16 cellular contexts compared by ENCODE assay signal in genomic region chr9:106970219-106970975, GRCh38.
A peak's percentile ranks its signal among the peaks of the same experiment; 100 is the strongest.
DNase-seq lines count a peak whose midpoint lies in the region; TF ChIP-seq lines count a peak whose summit lies in the region.
"Had no signal": no experiment of that assay in that cellular context is flagged by ENCODE, and none has a peak within 500 bp of the region (broad histone marks: within the 10 kb centered on the region; RNA-seq: fewer than 3 reads in every experiment).

No MANE protein-coding gene starts in this region.

- DNase-seq in NCI-H2081 (lab: John Stamatoyannopoulos, UW) (peak; percentile 39 to 47), NCI-H2081 treated with DMSO at 0.1 percent for 48 hours (lab: John Stamatoyannopoulos, UW) (no peak), endodermal cell (no peak), mesothelial cell of epicardium (ENCODE audit: low spot score in 2 of 2, unreplicated experiment in 2 of 2) (no peak), thyroid gland (no peak), HuH-7 (ENCODE audit: low spot score) (no peak), immature natural killer cell (no peak)
- DNase-seq in activated T-cell treated with anti-CD3 and anti-CD28 coated beads, Interleukin-2, amount 50 U/mL, for 24 hours = no peak
- DNase-seq: activated CD4-positive, alpha-beta T cell treated with anti-CD3 and anti-CD28 coated beads, Interleukin-2, amount 10 ng/mL, durations not matched to agents 24 days and 14 days; activated CD8-positive, alpha-beta memory T cell treated with anti-CD3 and anti-CD28 coated beads, Interleukin-2, amount 50 U/mL, for 48 hours; Caco-2; gastrocnemius medialis; HFFc6; naive thymus-derived CD4-positive, alpha-beta T cell; NCI-H1436 treated with DMSO at 0.1 percent for 48 hours had no signal

- no peaks in the 10 kb centered on the region for H3K27me3 ChIP-seq in endodermal cell (ENCODE audit: control insufficient read depth, insufficient read depth, low read length, poor library complexity, severe bottlenecking)
- H3K27me3 ChIP-seq in thyroid gland = no peaks in the 10 kb centered on the region
- H3K27me3 ChIP-seq: gastrocnemius medialis had no signal

- peaks cover 37% of the 10 kb centered on the region for H3K36me3 Mint-ChIP-seq in endodermal cell (ENCODE audit: low read depth)
- peaks cover 32% of the 10 kb centered on the region for H3K36me3 Mint-ChIP-seq in mesothelial cell of epicardium
- no peaks in the 10 kb centered on the region for H3K36me3 Mint-ChIP-seq in activated T-cell treated with anti-CD3 and anti-CD28 coated beads, Interleukin-2, amount 50 U/mL, for 24 hours (ENCODE audit: low read depth)
- no peaks in the 10 kb centered on the region for H3K36me3 Mint-ChIP-seq in immature natural killer cell

- H3K4me1 Mint-ChIP-seq in endodermal cell (peaks cover 26% of the 10 kb centered on the region), mesothelial cell of epicardium (peaks cover 18% of the 10 kb centered on the region), immature natural killer cell (peaks cover 0 to 11% of the 10 kb centered on the region in 2 donors)
- H3K4me1 Mint-ChIP-seq in activated T-cell treated with anti-CD3 and anti-CD28 coated beads, Interleukin-2, amount 50 U/mL, for 24 hours (ENCODE audit: low read depth) = peaks cover under 1% of the 10 kb centered on the region
- H3K4me1 Mint-ChIP-seq: activated CD4-positive, alpha-beta T cell treated with anti-CD3 and anti-CD28 coated beads, Interleukin-2, amount 10 ng/mL, durations not matched to agents 24 days and 14 days had no signal

- peak overlapping the region; percentile 67 for H3K27ac Mint-ChIP-seq in endodermal cell
- H3K27ac Mint-ChIP-seq in mesothelial cell of epicardium = peak overlapping the region; percentile 72
- no peak overlapping the region for H3K27ac Mint-ChIP-seq in activated T-cell treated with anti-CD3 and anti-CD28 coated beads, Interleukin-2, amount 50 U/mL, for 24 hours
- H3K27ac Mint-ChIP-seq in immature natural killer cell = no peak overlapping the region
- H3K27ac Mint-ChIP-seq: activated CD4-positive, alpha-beta T cell treated with anti-CD3 and anti-CD28 coated beads, Interleukin-2, amount 10 ng/mL, durations not matched to agents 24 days and 14 days; HFFc6; naive thymus-derived CD4-positive, alpha-beta T cell had no signal

- 77% methylated on average over 9 of the region's 9 CpGs; no CpG with 5 or more reads in 1 of the 2 experiments for WGBS in endodermal cell (ENCODE audit: insufficient coverage in 1 of 2, insufficient read length in 1 of 2), 2 experiments
- 86 to 88% methylated on average over 9 of the region's 9 CpGs for WGBS in thyroid gland, 2 donors

- TF ChIP-seq POLR2A in thyroid gland (IDR thresholded peaks at IDR 0.05) = no peak

- H3K4me3 Mint-ChIP-seq in endodermal cell (no peak overlapping the region), mesothelial cell of epicardium (no peak overlapping the region), immature natural killer cell (no peak overlapping the region)
- H3K4me3 Mint-ChIP-seq in activated T-cell treated with anti-CD3 and anti-CD28 coated beads, Interleukin-2, amount 50 U/mL, for 24 hours = no peak overlapping the region
- H3K4me3 Mint-ChIP-seq: activated CD4-positive, alpha-beta T cell treated with anti-CD3 and anti-CD28 coated beads, Interleukin-2, amount 10 ng/mL, durations not matched to agents 24 days and 14 days; HFFc6; naive thymus-derived CD4-positive, alpha-beta T cell had no signal

- H3K36me3 ChIP-seq in endodermal cell (ENCODE audit: control insufficient read depth, insufficient read depth, low read length) (peaks cover 50% of the 10 kb centered on the region), thyroid gland (peaks cover 10 to 23% of the 10 kb centered on the region in 2 donors)

- no peaks in the 10 kb centered on the region for H3K27me3 Mint-ChIP-seq in endodermal cell (ENCODE audit: insufficient read depth)
- H3K27me3 Mint-ChIP-seq in mesothelial cell of epicardium (ENCODE audit: low read depth) = no peaks in the 10 kb centered on the region
- H3K27me3 Mint-ChIP-seq in activated T-cell treated with anti-CD3 and anti-CD28 coated beads, Interleukin-2, amount 50 U/mL, for 24 hours = peaks cover 5% of the 10 kb centered on the region
- peaks cover 0 to 3% (median 3%) of the 10 kb centered on the region in 3 donors for H3K27me3 Mint-ChIP-seq in immature natural killer cell (ENCODE audit: low read depth in 3 of 3)

- TF ChIP-seq CTCF in endodermal cell (conservative IDR thresholded peaks at IDR 0.05) (no peak), mesothelial cell of epicardium (IDR thresholded peaks at IDR 0.05; ENCODE audit: unreplicated experiment) (no peak), thyroid gland (IDR thresholded peaks at IDR 0.05) (no peak)

- no peak overlapping the region for H3K4me3 ChIP-seq in endodermal cell (ENCODE audit: low read length)
- H3K4me3 ChIP-seq in thyroid gland (replicated peaks in 1 of 3) = no peak overlapping the region
- H3K4me3 ChIP-seq: gastrocnemius medialis had no signal

- no peaks in the 10 kb centered on the region for H3K9me3 Mint-ChIP-seq in endodermal cell
- no peaks in the 10 kb centered on the region for H3K9me3 Mint-ChIP-seq in mesothelial cell of epicardium
- H3K9me3 Mint-ChIP-seq in activated T-cell treated with anti-CD3 and anti-CD28 coated beads, Interleukin-2, amount 50 U/mL, for 24 hours = no peaks in the 10 kb centered on the region
- peaks cover 0 to 4% (median 0%) of the 10 kb centered on the region in 6 donors for H3K9me3 Mint-ChIP-seq in immature natural killer cell
- H3K9me3 Mint-ChIP-seq: activated CD4-positive, alpha-beta T cell treated with anti-CD3 and anti-CD28 coated beads, Interleukin-2, amount 10 ng/mL, durations not matched to agents 24 days and 14 days; HFFc6 had no signal

- intact Hi-C loops in thyroid gland (cut with DNase I) = no loop called here

- H3K9ac ChIP-seq in endodermal cell (ENCODE audit: extremely low read depth, low read length, poor library complexity, severe bottlenecking) = no peak overlapping the region

- H3K27ac ChIP-seq in endodermal cell (ENCODE audit: low read depth, low read length) = peak overlapping the region; percentile 94
- peak overlapping the region in 2 of 3 donors; percentile 76 to 77 for H3K27ac ChIP-seq in thyroid gland
- H3K27ac ChIP-seq: 22Rv1, gastrocnemius medialis had no signal

- H3K9me3 ChIP-seq in endodermal cell (ENCODE audit: control insufficient read depth, low read length) (no peaks in the 10 kb centered on the region), thyroid gland (no peaks in the 10 kb centered on the region)
- H3K9me3 ChIP-seq: Caco-2, gastrocnemius medialis had no signal

- peaks cover 3% of the 10 kb centered on the region for H3K4me1 ChIP-seq in endodermal cell (ENCODE audit: control insufficient read depth, insufficient read depth, low read length)
- H3K4me1 ChIP-seq in thyroid gland = peaks cover 29 to 37% of the 10 kb centered on the region in 2 donors

Comparison
In these comparisons a context has a peak if more than half of its experiments do, and no peak if none do; other contexts are left out.
1. DNase-seq: peak in NCI-H2081 (2 of 2); none in NCI-H2081 treated with DMSO at 0.1 percent for 48 hours (single experiment), endodermal cell (single experiment), mesothelial cell of epicardium (0 of 2), thyroid gland (0 of 2), activated T-cell treated with anti-CD3 and anti-CD28 coated beads, Interleukin-2, amount 50 U/mL, for 24 hours (single experiment), HuH-7 (single experiment) and immature natural killer cell (0 of 3).
2. H3K27ac Mint-ChIP-seq: peak in endodermal cell (single experiment) and mesothelial cell of epicardium (single experiment); none in activated T-cell treated with anti-CD3 and anti-CD28 coated beads, Interleukin-2, amount 50 U/mL, for 24 hours (single experiment) and immature natural killer cell (0 of 6).